10 cellular contexts compared by ENCODE assay signal in the genomic region with DNA sequence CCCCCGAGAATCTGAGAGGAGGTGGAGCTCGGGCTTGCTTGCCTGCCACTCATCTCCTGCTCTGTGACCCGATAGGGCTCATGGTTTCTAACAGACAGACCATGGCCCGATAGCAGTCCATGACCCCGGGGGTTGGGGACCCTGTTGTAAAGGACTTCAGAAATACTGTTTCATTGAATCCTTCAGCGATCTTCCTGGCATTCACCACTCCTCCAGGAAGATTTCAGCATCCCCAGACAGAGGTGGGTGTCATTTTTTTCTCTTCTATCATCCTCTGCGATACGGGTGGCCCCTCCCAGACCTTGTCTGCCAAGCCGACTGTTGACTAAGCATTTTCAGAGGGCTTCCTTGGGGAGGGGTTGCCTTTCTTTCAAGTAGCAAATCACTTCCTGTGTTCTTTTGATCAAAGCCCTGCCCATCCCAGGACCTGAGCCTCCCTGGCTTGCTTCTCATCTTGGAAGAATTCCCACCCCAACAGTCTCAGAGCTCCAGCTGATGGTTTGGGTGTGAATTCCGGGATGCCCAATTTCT. TPM values are rescaled to one million over a fixed set of nuclear protein-coding genes. Genes with fewer than 3 reads are reported as not detected.
A peak's percentile ranks its signal among the peaks of the same experiment; 100 is the strongest.
DNase-seq lines count a peak whose midpoint lies in the region; ATAC-seq and TF ChIP-seq lines count a peak whose summit lies in the region.
"Had no signal": no experiment of that assay in that cellular context is flagged by ENCODE, and none has a peak within 500 bp of the region (broad histone marks: within the 10 kb centered on the region; RNA-seq: fewer than 3 reads in every experiment).

No MANE protein-coding gene starts in this region.

- H3K9me3 Mint-ChIP-seq in activated naive CD8-positive, alpha-beta T cell treated with anti-CD3 and anti-CD28 coated beads, Interleukin-2, amount 50 U/mL, for 24 hours = no peaks in the 10 kb centered on the region
- peaks cover 6% of the 10 kb centered on the region for H3K9me3 Mint-ChIP-seq in nephron progenitor cell

- no peaks in the 10 kb centered on the region; the same call in 1 of the 2 replicates for H4K20me1 ChIP-seq in DND-41 (ENCODE audit: insufficient read depth, low read length)

- H3K4me3 Mint-ChIP-seq in activated naive CD8-positive, alpha-beta T cell treated with anti-CD3 and anti-CD28 coated beads, Interleukin-2, amount 50 U/mL, for 24 hours = peak overlapping the region; percentile 81
- peak overlapping the region; percentile 42 for H3K4me3 Mint-ChIP-seq in nephron progenitor cell

- H3K4me1 Mint-ChIP-seq in activated naive CD8-positive, alpha-beta T cell treated with anti-CD3 and anti-CD28 coated beads, Interleukin-2, amount 50 U/mL, for 24 hours = peaks cover 72% of the 10 kb centered on the region
- peaks cover 26% of the 10 kb centered on the region for H3K4me1 Mint-ChIP-seq in nephron progenitor cell

- H3K36me3 ChIP-seq in DND-41 (ENCODE audit: insufficient read depth, low read length) (no peaks in the 10 kb centered on the region), SJSA1 (no peaks in the 10 kb centered on the region)

- H3K9ac ChIP-seq in DND-41 (ENCODE audit: low read depth, low read length) = no peak overlapping the region

- no peaks in the 10 kb centered on the region for H3K79me2 ChIP-seq in DND-41 (ENCODE audit: insufficient read depth, low read length)

- peak overlapping the region; percentile 40; the same call in 1 of the 2 replicates for H3K4me2 ChIP-seq in DND-41 (ENCODE audit: insufficient read depth, low read length)

- no peak overlapping the region for H3K27ac ChIP-seq in DND-41 (ENCODE audit: low read length)
- H3K27ac ChIP-seq in SJSA1 = no peak overlapping the region
- H3K27ac ChIP-seq: testis had no signal

- no peak overlapping the region for H3K4me3 ChIP-seq in DND-41 (ENCODE audit: low read depth in 1 of 2, low read length in 2 of 2)
- H3K4me3 ChIP-seq in SJSA1 = no peak overlapping the region
- H3K4me3 ChIP-seq: testis had no signal

- ATAC-seq in DND-41 (ENCODE audit: insufficient read depth, low read depth) (peak; percentile 59), HG02610 (IDR thresholded peaks at IDR 0.05; ENCODE audit: unreplicated experiment) (no peak), GM21367 (IDR thresholded peaks at IDR 0.05; ENCODE audit: unreplicated experiment) (no peak)
- ATAC-seq in activated naive CD8-positive, alpha-beta T cell treated with anti-CD3 and anti-CD28 coated beads, Interleukin-2, amount 50 U/mL, for 24 hours = no peak

- peaks cover 2% of the 10 kb centered on the region for H3K27me3 Mint-ChIP-seq in activated naive CD8-positive, alpha-beta T cell treated with anti-CD3 and anti-CD28 coated beads, Interleukin-2, amount 50 U/mL, for 24 hours
- H3K27me3 Mint-ChIP-seq in nephron progenitor cell (ENCODE audit: low read depth, poor library complexity) = peaks cover 13% of the 10 kb centered on the region

- peak overlapping the region; percentile 55; the same call in 1 of the 2 replicates for H2AFZ ChIP-seq in DND-41 (ENCODE audit: low read depth, low read length)

- no peak for TF ChIP-seq CTCF in DND-41 (IDR thresholded peaks at IDR 0.05; ENCODE audit: borderline replicate concordance, extremely low read depth, low read length, poor library complexity, severe bottlenecking)
- TF ChIP-seq CTCF in nephron progenitor cell (IDR thresholded peaks at IDR 0.05) = no peak

- DNase-seq in DND-41 (peak; percentile 71), SJSA1 (ENCODE audit: low read depth in 1 of 2, low spot score in 2 of 2) (peak; percentile 69 to 80), nephron progenitor cell (no peak), NCI-H2029 treated with DMSO at 0.1 percent for 48 hours (lab: John Stamatoyannopoulos, UW) (no peak), GM19238 (ENCODE audit: insufficient read length, low spot score) (no peak)
- peak; percentile 25 for DNase-seq in activated naive CD8-positive, alpha-beta T cell treated with anti-CD3 and anti-CD28 coated beads, Interleukin-2, amount 50 U/mL, for 24 hours
- DNase-seq: testis had no signal

- H3K36me3 Mint-ChIP-seq in activated naive CD8-positive, alpha-beta T cell treated with anti-CD3 and anti-CD28 coated beads, Interleukin-2, amount 50 U/mL, for 24 hours (ENCODE audit: low read depth) = peaks cover 6% of the 10 kb centered on the region
- peaks cover 10% of the 10 kb centered on the region for H3K36me3 Mint-ChIP-seq in nephron progenitor cell (ENCODE audit: low read depth)

- peaks cover 26% of the 10 kb centered on the region for H3K4me1 ChIP-seq in DND-41 (ENCODE audit: insufficient read depth, low read length)
- H3K4me1 ChIP-seq in SJSA1 (replicated peaks) = peaks cover 42% of the 10 kb centered on the region
- H3K4me1 ChIP-seq: testis had no signal

- H3K9me3 ChIP-seq in DND-41 (ENCODE audit: insufficient read depth, low read length, severe bottlenecking) = no peaks in the 10 kb centered on the region
- H3K9me3 ChIP-seq in SJSA1 (replicated peaks) = no peaks in the 10 kb centered on the region
- H3K9me3 ChIP-seq: testis had no signal

- H3K27me3 ChIP-seq in DND-41 (ENCODE audit: insufficient read depth, low read length, poor library complexity) (peaks cover 5% of the 10 kb centered on the region), SJSA1 (replicated peaks) (no peaks in the 10 kb centered on the region)
- H3K27me3 ChIP-seq: testis had no signal

- H3K27ac Mint-ChIP-seq in activated naive CD8-positive, alpha-beta T cell treated with anti-CD3 and anti-CD28 coated beads, Interleukin-2, amount 50 U/mL, for 24 hours = peak overlapping the region; percentile 85
- no peak overlapping the region for H3K27ac Mint-ChIP-seq in nephron progenitor cell

RNA-seq across cellular contexts. Expression of gene MYO1F, which starts 1.7 kb away (rescaled TPM):
- total RNA-seq in SJSA1 (2014; rRNA removed; shearing (Covaris generic)) = 0.37 and 0.94 TPM in 2 replicates

RNA-seq across cellular contexts. Expression of gene ADAMTS10, which starts 35.0 kb away (rescaled TPM):
- total RNA-seq in SJSA1 (2014; rRNA removed; shearing (Covaris generic)) = 6.0 and 6.3 TPM in 2 replicates

RNA-seq across cellular contexts. Expression of gene NFILZ, which starts 54.9 kb away (rescaled TPM):
- total RNA-seq in SJSA1 (2014; rRNA removed; shearing (Covaris generic)) = not detected in 2 replicates
- total RNA-seq: T-helper 1 cell treated with Interleukin-12 subunit alpha and Interleukin-12 subunit beta and Interleukin-4 antibody, amounts not matched to agents 30 ng/mL and 1 ng/mL, for 36 hours had no signal

Comparison
In these comparisons a context has a peak if more than half of its experiments do, and no peak if none do; other contexts are left out.
1. DNase-seq: peak in DND-41 (single experiment), SJSA1 (2 of 2) and activated naive CD8-positive, alpha-beta T cell treated with anti-CD3 and anti-CD28 coated beads, Interleukin-2, amount 50 U/mL, for 24 hours (single experiment); none in nephron progenitor cell (single experiment), NCI-H2029 treated with DMSO at 0.1 percent for 48 hours (single experiment) and GM19238 (single experiment).